1 cellular context compared by ENCODE assay signal in genomic region chr5:43120720-43121564, GRCh38.
A peak's percentile ranks its signal among the peaks of the same experiment; 100 is the strongest.
TF ChIP-seq lines count a peak whose summit lies in the region.

TSS of gene ZNF131 (plus strand) at chr5:43120914. CDS start at chr5:43122054, 1,140 bp downstream.

TF ChIP-seq in HepG2, 621 proteins besides CTCF, POLR2A, EP300 and RAD21 (continued from another document and continues in another):
- TF ChIP-seq DZIP1 (CRISPR knock-in tag; IDR thresholded peaks at IDR 0.05) (peak; percentile 60; the same call in 1 of the 2 replicates), ZFP1 (CRISPR knock-in tag; IDR thresholded peaks at IDR 0.05) (peak; percentile 18; the same call in 1 of the 2 replicates), ZNF776 (CRISPR knock-in tag; IDR thresholded peaks at IDR 0.05) (peak; percentile 64), ZNF773 (CRISPR knock-in tag; IDR thresholded peaks at IDR 0.05; ENCODE audit: borderline replicate concordance) (peak; percentile 79), PLRG1 (conservative IDR thresholded peaks at IDR 0.05) (no peak), SAP130 (CRISPR knock-in tag; IDR thresholded peaks at IDR 0.05; ENCODE audit: low read depth) (peak; percentile 61; the same call in 1 of the 2 replicates), PTBP1 (IDR thresholded peaks at IDR 0.05; ENCODE audit: low read depth, low read length, poor library complexity, severe bottlenecking) (no peak), HMGXB4 (CRISPR knock-in tag; IDR thresholded peaks at IDR 0.05; ENCODE audit: borderline replicate concordance in 1 of 2, low read depth in 1 of 2) (peak; percentile 54 to 80; a peak in 3 of 4 replicates), PHF8 (CRISPR knock-in tag; IDR thresholded peaks at IDR 0.05) (peak; percentile 77), HNRNPLL (IDR thresholded peaks at IDR 0.05; ENCODE audit: low read depth, low read length, poor library complexity, severe bottlenecking) (peak; percentile 71), ZNF329 (CRISPR knock-in tag; IDR thresholded peaks at IDR 0.05; ENCODE audit: low read depth) (0 out of 2 replicates have a peak, but pooled peaks have one; percentile 38), NCOA1 (CRISPR knock-in tag; IDR thresholded peaks at IDR 0.05) (0 out of 2 replicates have a peak, but pooled peaks have one; percentile 7), TERF1 (CRISPR knock-in tag; IDR thresholded peaks at IDR 0.05) (0 out of 2 replicates have a peak, but pooled peaks have one; percentile 43), CBX2 (IDR thresholded peaks at IDR 0.05; ENCODE audit: low read depth, low read length) (no peak), CBX2 (CRISPR knock-in tag; IDR thresholded peaks at IDR 0.05; ENCODE audit: low read depth) (no peak; the same call in 1 of the 2 replicates), KLF11 (CRISPR knock-in tag; IDR thresholded peaks at IDR 0.05) (no peak), ZNF441 (CRISPR knock-in tag; IDR thresholded peaks at IDR 0.05; ENCODE audit: borderline replicate concordance) (peak; percentile 73), MZF1 (CRISPR knock-in tag; IDR thresholded peaks at IDR 0.05; ENCODE audit: borderline replicate concordance) (no peak), RCOR2 (CRISPR knock-in tag; IDR thresholded peaks at IDR 0.05) (no peak), MAX (IDR thresholded peaks at IDR 0.05) (peak; percentile 99), ETV5 (CRISPR knock-in tag; IDR thresholded peaks at IDR 0.05; ENCODE audit: borderline replicate concordance) (no peak; the same call in 1 of the 2 replicates), ZFY (CRISPR knock-in tag; IDR thresholded peaks at IDR 0.05) (peak; percentile 91), ZNF543 (CRISPR knock-in tag; IDR thresholded peaks at IDR 0.05) (peak; percentile 97), ZHX2 (IDR thresholded peaks at IDR 0.05; ENCODE audit: low read depth) (peak; percentile 85), ZHX2 (CRISPR knock-in tag; IDR thresholded peaks at IDR 0.05; ENCODE audit: borderline replicate concordance) (peak; percentile 86), ELF4 (CRISPR knock-in tag; IDR thresholded peaks at IDR 0.05; ENCODE audit: borderline replicate concordance) (no peak), ARNTL (CRISPR knock-in tag; IDR thresholded peaks at IDR 0.05) (peak; percentile 79; the same call in 1 of the 2 replicates), KAT2B (IDR thresholded peaks at IDR 0.05; ENCODE audit: borderline replicate concordance, low read depth, low read length) (no peak), ZNF136 (CRISPR knock-in tag; IDR thresholded peaks at IDR 0.05; ENCODE audit: low read depth) (0 out of 2 replicates have a peak, but pooled peaks have one; percentile 64), MAZ (IDR thresholded peaks at IDR 0.05; ENCODE audit: borderline replicate concordance, low read depth, low read length) (no peak), MAZ (CRISPR knock-in tag; IDR thresholded peaks at IDR 0.05; ENCODE audit: low read depth) (peak; percentile 49)
- TF ChIP-seq, protein P1, sequence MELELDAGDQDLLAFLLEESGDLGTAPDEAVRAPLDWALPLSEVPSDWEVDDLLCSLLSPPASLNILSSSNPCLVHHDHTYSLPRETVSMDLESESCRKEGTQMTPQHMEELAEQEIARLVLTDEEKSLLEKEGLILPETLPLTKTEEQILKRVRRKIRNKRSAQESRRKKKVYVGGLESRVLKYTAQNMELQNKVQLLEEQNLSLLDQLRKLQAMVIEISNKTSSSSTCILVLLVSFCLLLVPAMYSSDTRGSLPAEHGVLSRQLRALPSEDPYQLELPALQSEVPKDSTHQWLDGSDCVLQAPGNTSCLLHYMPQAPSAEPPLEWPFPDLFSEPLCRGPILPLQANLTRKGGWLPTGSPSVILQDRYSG (CRISPR knock-in tag; IDR thresholded peaks at IDR 0.05) = peak; percentile 89; the same call in 1 of the 2 replicates
- TF ChIP-seq, protein P2, sequence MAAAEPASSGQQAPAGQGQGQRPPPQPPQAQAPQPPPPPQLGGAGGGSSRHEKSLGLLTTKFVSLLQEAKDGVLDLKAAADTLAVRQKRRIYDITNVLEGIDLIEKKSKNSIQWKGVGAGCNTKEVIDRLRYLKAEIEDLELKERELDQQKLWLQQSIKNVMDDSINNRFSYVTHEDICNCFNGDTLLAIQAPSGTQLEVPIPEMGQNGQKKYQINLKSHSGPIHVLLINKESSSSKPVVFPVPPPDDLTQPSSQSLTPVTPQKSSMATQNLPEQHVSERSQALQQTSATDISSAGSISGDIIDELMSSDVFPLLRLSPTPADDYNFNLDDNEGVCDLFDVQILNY (CRISPR knock-in tag; conservative IDR thresholded peaks at IDR 0.05) = peak; percentile 43; the same call in 1 of the 2 replicates
- TF ChIP-seq, protein P3, sequence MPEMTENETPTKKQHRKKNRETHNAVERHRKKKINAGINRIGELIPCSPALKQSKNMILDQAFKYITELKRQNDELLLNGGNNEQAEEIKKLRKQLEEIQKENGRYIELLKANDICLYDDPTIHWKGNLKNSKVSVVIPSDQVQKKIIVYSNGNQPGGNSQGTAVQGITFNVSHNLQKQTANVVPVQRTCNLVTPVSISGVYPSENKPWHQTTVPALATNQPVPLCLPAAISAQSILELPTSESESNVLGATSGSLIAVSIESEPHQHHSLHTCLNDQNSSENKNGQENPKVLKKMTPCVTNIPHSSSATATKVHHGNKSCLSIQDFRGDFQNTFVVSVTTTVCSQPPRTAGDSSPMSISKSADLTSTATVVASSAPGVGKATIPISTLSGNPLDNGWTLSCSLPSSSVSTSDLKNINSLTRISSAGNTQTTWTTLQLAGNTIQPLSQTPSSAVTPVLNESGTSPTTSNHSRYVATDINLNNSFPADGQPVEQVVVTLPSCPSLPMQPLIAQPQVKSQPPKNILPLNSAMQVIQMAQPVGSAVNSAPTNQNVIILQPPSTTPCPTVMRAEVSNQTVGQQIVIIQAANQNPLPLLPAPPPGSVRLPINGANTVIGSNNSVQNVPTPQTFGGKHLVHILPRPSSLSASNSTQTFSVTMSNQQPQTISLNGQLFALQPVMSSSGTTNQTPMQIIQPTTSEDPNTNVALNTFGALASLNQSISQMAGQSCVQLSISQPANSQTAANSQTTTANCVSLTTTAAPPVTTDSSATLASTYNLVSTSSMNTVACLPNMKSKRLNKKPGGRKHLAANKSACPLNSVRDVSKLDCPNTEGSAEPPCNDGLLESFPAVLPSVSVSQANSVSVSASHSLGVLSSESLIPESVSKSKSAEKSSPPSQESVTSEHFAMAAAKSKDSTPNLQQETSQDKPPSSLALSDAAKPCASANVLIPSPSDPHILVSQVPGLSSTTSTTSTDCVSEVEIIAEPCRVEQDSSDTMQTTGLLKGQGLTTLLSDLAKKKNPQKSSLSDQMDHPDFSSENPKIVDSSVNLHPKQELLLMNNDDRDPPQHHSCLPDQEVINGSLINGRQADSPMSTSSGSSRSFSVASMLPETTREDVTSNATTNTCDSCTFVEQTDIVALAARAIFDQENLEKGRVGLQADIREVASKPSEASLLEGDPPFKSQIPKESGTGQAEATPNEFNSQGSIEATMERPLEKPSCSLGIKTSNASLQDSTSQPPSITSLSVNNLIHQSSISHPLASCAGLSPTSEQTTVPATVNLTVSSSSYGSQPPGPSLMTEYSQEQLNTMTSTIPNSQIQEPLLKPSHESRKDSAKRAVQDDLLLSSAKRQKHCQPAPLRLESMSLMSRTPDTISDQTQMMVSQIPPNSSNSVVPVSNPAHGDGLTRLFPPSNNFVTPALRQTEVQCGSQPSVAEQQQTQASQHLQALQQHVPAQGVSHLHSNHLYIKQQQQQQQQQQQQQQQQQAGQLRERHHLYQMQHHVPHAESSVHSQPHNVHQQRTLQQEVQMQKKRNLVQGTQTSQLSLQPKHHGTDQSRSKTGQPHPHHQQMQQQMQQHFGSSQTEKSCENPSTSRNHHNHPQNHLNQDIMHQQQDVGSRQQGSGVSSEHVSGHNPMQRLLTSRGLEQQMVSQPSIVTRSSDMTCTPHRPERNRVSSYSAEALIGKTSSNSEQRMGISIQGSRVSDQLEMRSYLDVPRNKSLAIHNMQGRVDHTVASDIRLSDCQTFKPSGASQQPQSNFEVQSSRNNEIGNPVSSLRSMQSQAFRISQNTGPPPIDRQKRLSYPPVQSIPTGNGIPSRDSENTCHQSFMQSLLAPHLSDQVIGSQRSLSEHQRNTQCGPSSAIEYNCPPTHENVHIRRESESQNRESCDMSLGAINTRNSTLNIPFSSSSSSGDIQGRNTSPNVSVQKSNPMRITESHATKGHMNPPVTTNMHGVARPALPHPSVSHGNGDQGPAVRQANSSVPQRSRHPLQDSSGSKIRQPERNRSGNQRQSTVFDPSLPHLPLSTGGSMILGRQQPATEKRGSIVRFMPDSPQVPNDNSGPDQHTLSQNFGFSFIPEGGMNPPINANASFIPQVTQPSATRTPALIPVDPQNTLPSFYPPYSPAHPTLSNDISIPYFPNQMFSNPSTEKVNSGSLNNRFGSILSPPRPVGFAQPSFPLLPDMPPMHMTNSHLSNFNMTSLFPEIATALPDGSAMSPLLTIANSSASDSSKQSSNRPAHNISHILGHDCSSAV (CRISPR knock-in tag; IDR thresholded peaks at IDR 0.05; ENCODE audit: borderline replicate concordance) = 0 out of 2 replicates have a peak, but pooled peaks have one; percentile 37
- TF ChIP-seq, protein P4, sequence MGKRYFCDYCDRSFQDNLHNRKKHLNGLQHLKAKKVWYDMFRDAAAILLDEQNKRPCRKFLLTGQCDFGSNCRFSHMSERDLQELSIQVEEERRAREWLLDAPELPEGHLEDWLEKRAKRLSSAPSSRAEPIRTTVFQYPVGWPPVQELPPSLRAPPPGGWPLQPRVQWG (CRISPR knock-in tag; IDR thresholded peaks at IDR 0.05; ENCODE audit: borderline replicate concordance, low read depth) = no peak
